In genomic region chr20:45912344-45912682, GRCh38 we compare ENCODE assay signal across 6 cellular contexts. TPM values are rescaled to one million over a fixed set of nuclear protein-coding genes. Genes with fewer than 3 reads are reported as not detected.
DNase-seq lines count a peak whose midpoint lies in the region; ATAC-seq lines count a peak whose summit lies in the region.

No MANE protein-coding gene starts in this region.

- H3K36me3 Mint-ChIP-seq in CD4-positive, CD25-positive, alpha-beta regulatory T cell, result no peaks in the 10 kb centered on the region
- H3K36me3 Mint-ChIP-seq in activated naive CD8-positive, alpha-beta T cell treated with anti-CD3 and anti-CD28 coated beads for 36 hours, result no peaks in the 10 kb centered on the region

- H3K27me3 ChIP-seq in CD4-positive, CD25-positive, alpha-beta regulatory T cell (ENCODE audit: control insufficient read depth, insufficient read depth, low read length), result peaks cover 2% of the 10 kb centered on the region
- no peaks in the 10 kb centered on the region for H3K27me3 ChIP-seq in mucosa of rectum (ENCODE audit: control insufficient read depth in 2 of 2, insufficient read depth in 2 of 2, low read length in 2 of 2)

- no peak overlapping the region for H3K4me3 ChIP-seq in CD4-positive, CD25-positive, alpha-beta regulatory T cell (ENCODE audit: low read depth, low read length)
- H3K4me3 ChIP-seq in mucosa of rectum (ENCODE audit: low read length in 2 of 2), result peak overlapping the region in 1 of 2 donors; percentile 54

- peak overlapping the region; percentile 43 to 92 (median 65) for H3K4me3 Mint-ChIP-seq in CD4-positive, CD25-positive, alpha-beta regulatory T cell
- peak overlapping the region; percentile 14 for H3K4me3 Mint-ChIP-seq in activated naive CD8-positive, alpha-beta T cell treated with anti-CD3 and anti-CD28 coated beads for 36 hours

- no peak for ATAC-seq in CD4-positive, CD25-positive, alpha-beta regulatory T cell (ENCODE audit: low read depth in 2 of 2)
- no peak for ATAC-seq in HG02759 (IDR thresholded peaks at IDR 0.05; ENCODE audit: unreplicated experiment)

- no peaks in the 10 kb centered on the region for H3K36me3 ChIP-seq in CD4-positive, CD25-positive, alpha-beta regulatory T cell (ENCODE audit: control insufficient read depth, insufficient read depth, low read length)
- H3K36me3 ChIP-seq in mucosa of rectum (ENCODE audit: control insufficient read depth in 2 of 2, insufficient read depth in 2 of 2, low read length in 2 of 2), result peaks cover 0 to 3% of the 10 kb centered on the region in 2 donors

- H3K4me1 ChIP-seq in CD4-positive, CD25-positive, alpha-beta regulatory T cell (ENCODE audit: control insufficient read depth, insufficient read depth, low read length, poor library complexity, severe bottlenecking), result peaks cover 19% of the 10 kb centered on the region
- peaks cover 8 to 11% of the 10 kb centered on the region in 2 donors for H3K4me1 ChIP-seq in mucosa of rectum (ENCODE audit: control insufficient read depth in 2 of 2, insufficient read depth in 2 of 2, low read length in 2 of 2)

- no peak overlapping the region for H3K27ac ChIP-seq in CD4-positive, CD25-positive, alpha-beta regulatory T cell (ENCODE audit: insufficient read depth, low read length, poor library complexity, severe bottlenecking)
- peak overlapping the region; percentile 22 to 84 for H3K27ac ChIP-seq in mucosa of rectum (ENCODE audit: low read depth in 2 of 2, low read length in 2 of 2)

- no peak for DNase-seq in CD4-positive, CD25-positive, alpha-beta regulatory T cell
- DNase-seq in activated naive CD8-positive, alpha-beta T cell treated with anti-CD3 and anti-CD28 coated beads for 36 hours, result no peak
- no peak for DNase-seq in stimulated activated CD4-positive, alpha-beta T cell treated with anti-CD3 and anti-CD28 coated beads, Interleukin-15, amount 100 ng/mL, for 24 hours
- no peak for DNase-seq in G401 (ENCODE audit: low spot score)

- in situ Hi-C loops in G401 (cut with HindIII; ENCODE audit: low sequenced_read_pairs), result no loop called here

- peaks cover 41% of the 10 kb centered on the region for H3K27me3 Mint-ChIP-seq in CD4-positive, CD25-positive, alpha-beta regulatory T cell
- H3K27me3 Mint-ChIP-seq in activated naive CD8-positive, alpha-beta T cell treated with anti-CD3 and anti-CD28 coated beads for 36 hours, result peaks cover 20% of the 10 kb centered on the region

- H3K9me3 ChIP-seq in CD4-positive, CD25-positive, alpha-beta regulatory T cell (ENCODE audit: control insufficient read depth in 2 of 2, low read length in 2 of 2), result no peaks in the 10 kb centered on the region
- no peaks in the 10 kb centered on the region for H3K9me3 ChIP-seq in mucosa of rectum (ENCODE audit: control insufficient read depth in 2 of 2, low read length in 2 of 2)

- peak overlapping the region in 1 of 2 donors; percentile 68 for H3K9ac ChIP-seq in mucosa of rectum (ENCODE audit: low read depth in 1 of 2, low read length in 2 of 2)

- no peaks in the 10 kb centered on the region for H3K9me3 Mint-ChIP-seq in CD4-positive, CD25-positive, alpha-beta regulatory T cell
- no peaks in the 10 kb centered on the region for H3K9me3 Mint-ChIP-seq in activated naive CD8-positive, alpha-beta T cell treated with anti-CD3 and anti-CD28 coated beads for 36 hours

- no peak overlapping the region for H3K27ac Mint-ChIP-seq in CD4-positive, CD25-positive, alpha-beta regulatory T cell
- H3K27ac Mint-ChIP-seq in activated naive CD8-positive, alpha-beta T cell treated with anti-CD3 and anti-CD28 coated beads for 36 hours, result no peak overlapping the region

- H3K4me1 Mint-ChIP-seq in CD4-positive, CD25-positive, alpha-beta regulatory T cell, result peaks cover 0 to 21% (median 7%) of the 10 kb centered on the region in 4 donors
- peaks cover 14% of the 10 kb centered on the region for H3K4me1 Mint-ChIP-seq in activated naive CD8-positive, alpha-beta T cell treated with anti-CD3 and anti-CD28 coated beads for 36 hours

RNA-seq across cellular contexts. Expression of gene PLTP, which starts 0.4 kb away (rescaled TPM):
- total RNA-seq in CD4-positive, CD25-positive, alpha-beta regulatory T cell, result 0.67 TPM
- 1 to 10 TPM in 3 of 4 donors, not detected in 1; 2.0 to 4.6 (median 2.3) TPM for polyA plus RNA-seq in CD4-positive, CD25-positive, alpha-beta regulatory T cell
- total RNA-seq in activated naive CD8-positive, alpha-beta T cell treated with anti-CD3 and anti-CD28 coated beads for 36 hours, result 1 to 10 TPM; 5.9 to 6.2 TPM
- 129 and 156 TPM in 2 replicates for total RNA-seq in G401 (2014; rRNA removed; shearing (Covaris generic))

RNA-seq across cellular contexts. Expression of gene CTSA, which starts 21.2 kb away (rescaled TPM):
- 104 TPM for total RNA-seq in CD4-positive, CD25-positive, alpha-beta regulatory T cell
- polyA plus RNA-seq in CD4-positive, CD25-positive, alpha-beta regulatory T cell, result 100 to 1,000 TPM; 148 to 190 (median 168) TPM
- 10 to 100 TPM; 45.2 to 45.7 TPM for total RNA-seq in activated naive CD8-positive, alpha-beta T cell treated with anti-CD3 and anti-CD28 coated beads for 36 hours
- 20.7 and 28.9 TPM in 2 replicates for total RNA-seq in G401 (2014; rRNA removed; shearing (Covaris generic))

RNA-seq across cellular contexts. Expression of gene NEURL2, which starts 21.3 kb away (rescaled TPM):
- total RNA-seq in CD4-positive, CD25-positive, alpha-beta regulatory T cell, result 0.76 TPM
- 1 to 10 TPM; 1.4 to 3.0 (median 2.5) TPM for polyA plus RNA-seq in CD4-positive, CD25-positive, alpha-beta regulatory T cell
- 1 to 10 TPM; 2.5 to 3.1 TPM for total RNA-seq in activated naive CD8-positive, alpha-beta T cell treated with anti-CD3 and anti-CD28 coated beads for 36 hours
- 6.6 and 7.0 TPM in 2 replicates for total RNA-seq in G401 (2014; rRNA removed; shearing (Covaris generic))

RNA-seq across cellular contexts. Expression of gene PCIF1, which starts 22.2 kb away (rescaled TPM):
- 95.3 TPM for total RNA-seq in CD4-positive, CD25-positive, alpha-beta regulatory T cell
- 10 to 100 TPM; 82.0 to 93.6 (median 91.8) TPM for polyA plus RNA-seq in CD4-positive, CD25-positive, alpha-beta regulatory T cell
- 10 to 100 TPM; 28.4 to 30.2 TPM for total RNA-seq in activated naive CD8-positive, alpha-beta T cell treated with anti-CD3 and anti-CD28 coated beads for 36 hours
- 11.6 and 17.7 TPM in 2 replicates for total RNA-seq in G401 (2014; rRNA removed; shearing (Covaris generic))

RNA-seq across cellular contexts. Expression of gene SPATA25, which starts 24.9 kb away (rescaled TPM):
- 0.54 TPM for total RNA-seq in CD4-positive, CD25-positive, alpha-beta regulatory T cell
- not detected for polyA plus RNA-seq in CD4-positive, CD25-positive, alpha-beta regulatory T cell
- total RNA-seq in activated naive CD8-positive, alpha-beta T cell treated with anti-CD3 and anti-CD28 coated beads for 36 hours, result 1 to 10 TPM in 1 of 2 experiments, under 1 TPM in 1; 0.90 to 1.0 TPM
- 1.0 TPM in 1 of 2 replicates, not detected in the other for total RNA-seq in G401 (2014; rRNA removed; shearing (Covaris generic))

Comparison
In these comparisons a context has a peak if more than half of its experiments do, and no peak if none do; other contexts are left out.
1. RNA of gene PLTP, which starts 0.4 kb away (total RNA-seq): 129 to 156 TPM in G401; 5.9 to 6.2 TPM in activated naive CD8-positive, alpha-beta T cell treated with anti-CD3 and anti-CD28 coated beads for 36 hours and 0.67 TPM in CD4-positive, CD25-positive, alpha-beta regulatory T cell (single experiment); every median in the first group is over 10 times any median in the second.